8 cellular contexts compared by ENCODE assay signal in the genomic region with DNA sequence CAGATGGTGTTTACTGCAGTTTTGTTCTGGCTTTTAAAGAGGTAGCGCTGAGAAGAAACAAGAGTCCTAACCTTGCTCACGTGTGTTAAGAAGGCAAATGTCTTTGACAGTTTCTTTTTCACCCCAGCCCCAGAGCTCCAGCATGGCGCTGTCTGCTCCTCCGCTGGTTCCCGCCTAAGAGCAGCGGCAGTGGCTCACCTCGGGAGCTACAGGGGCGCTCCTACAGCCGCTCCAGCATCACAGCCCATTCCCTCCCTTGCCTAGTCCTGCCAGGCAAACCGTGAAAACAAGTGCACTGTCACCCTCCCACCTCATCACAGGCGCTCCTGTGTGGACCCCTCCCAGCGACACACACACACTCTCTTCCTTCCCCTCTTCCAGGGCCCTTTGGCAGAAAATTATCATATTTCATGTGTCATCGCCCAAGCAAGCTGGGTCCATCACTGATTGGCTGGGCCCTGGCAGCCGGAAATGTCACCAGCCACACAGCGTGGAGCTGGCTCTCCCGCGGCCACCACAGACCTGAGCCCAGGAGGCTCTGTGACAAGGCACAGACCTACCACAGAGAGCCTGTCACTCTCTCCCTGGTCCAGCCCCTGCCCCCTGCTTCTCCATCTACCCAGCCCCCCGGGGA. TPM values are rescaled to one million over a fixed set of nuclear protein-coding genes. Genes with fewer than 3 reads are reported as not detected.
DNase-seq lines count a peak whose midpoint lies in the region; ATAC-seq, FAIRE-seq and TF ChIP-seq lines count a peak whose summit lies in the region.

No MANE protein-coding gene starts in this region.

- peaks cover 53% of the 10 kb centered on the region for H3K4me1 Mint-ChIP-seq in activated T-helper 2 cell treated with anti-CD3 and anti-CD28 coated beads, Interferon-gamma antibody, Interleukin-2, Interleukin-4, amounts not matched to agents 10 μg/mL and 5 μg/mL and 100 μg/mL, durations not matched to agents 14 hours and 24 hours and 36 hours (ENCODE audit: low read depth)

- DNase-seq in GM13977 (ENCODE audit: low spot score), result peak; percentile 63
- peak; percentile 83 for DNase-seq in OCI-M1 (lab: John Stamatoyannopoulos, UW)
- peak; percentile 85 for DNase-seq in activated T-helper 2 cell treated with anti-CD3 and anti-CD28 coated beads, Interferon-gamma antibody, Interleukin-2, Interleukin-4, amounts not matched to agents 10 μg/mL and 5 μg/mL and 100 μg/mL, durations not matched to agents 14 hours and 24 hours and 36 hours (ENCODE audit: low spot score)
- DNase-seq in stimulated activated CD4-positive, alpha-beta T cell treated with anti-CD3 and anti-CD28 coated beads, Interleukin-12 subunit alpha, Interleukin-12 subunit beta, amount 100 ng/mL, for 48 hours (ENCODE audit: low read depth in 2 of 3, low spot score in 1 of 3), result peak; percentile 67 to 79 (median 78)
- no peak for DNase-seq in D721Med (ENCODE audit: insufficient read length, low spot score)
- DNase-seq in DMS 273 treated with DMSO at 0.1 percent for 48 hours (lab: John Stamatoyannopoulos, UW), result no peak

- peak overlapping the region; percentile 87 for H3K4me3 Mint-ChIP-seq in activated T-helper 2 cell treated with anti-CD3 and anti-CD28 coated beads, Interferon-gamma antibody, Interleukin-2, Interleukin-4, amounts not matched to agents 10 μg/mL and 5 μg/mL and 100 μg/mL, durations not matched to agents 14 hours and 24 hours and 36 hours (ENCODE audit: low read depth)

- no peak for TF ChIP-seq CTCF in GM13977 (IDR thresholded peaks at IDR 0.05; ENCODE audit: extremely low read depth, insufficient read depth, missing control alignments)
- no peak for TF ChIP-seq CTCF in D721Med (IDR thresholded peaks at IDR 0.05; ENCODE audit: insufficient read depth, missing control alignments)

- H3K27ac Mint-ChIP-seq in activated T-helper 2 cell treated with anti-CD3 and anti-CD28 coated beads, Interferon-gamma antibody, Interleukin-2, Interleukin-4, amounts not matched to agents 10 μg/mL and 5 μg/mL and 100 μg/mL, durations not matched to agents 14 hours and 24 hours and 36 hours, result peak overlapping the region; percentile 83

- H3K9me3 Mint-ChIP-seq in activated T-helper 2 cell treated with anti-CD3 and anti-CD28 coated beads, Interferon-gamma antibody, Interleukin-2, Interleukin-4, amounts not matched to agents 10 μg/mL and 5 μg/mL and 100 μg/mL, durations not matched to agents 14 hours and 24 hours and 36 hours, result peaks cover 4% of the 10 kb centered on the region

- peaks cover 2% of the 10 kb centered on the region for H3K36me3 Mint-ChIP-seq in activated T-helper 2 cell treated with anti-CD3 and anti-CD28 coated beads, Interferon-gamma antibody, Interleukin-2, Interleukin-4, amounts not matched to agents 10 μg/mL and 5 μg/mL and 100 μg/mL, durations not matched to agents 14 hours and 24 hours and 36 hours (ENCODE audit: low read depth)

- peak; percentile 67 for ATAC-seq in HG03045 (IDR thresholded peaks at IDR 0.05; ENCODE audit: unreplicated experiment)

- in situ Hi-C loops in GM13977 (cut with MboI; ENCODE audit: low pct_unique_long_range_greater_than_20kb, low sequenced_read_pairs, unreplicated experiment), result no loop called here

- no peak for FAIRE-seq in D721Med (lab: Jason Lieb, UNC)

- H3K27me3 Mint-ChIP-seq in activated T-helper 2 cell treated with anti-CD3 and anti-CD28 coated beads, Interferon-gamma antibody, Interleukin-2, Interleukin-4, amounts not matched to agents 10 μg/mL and 5 μg/mL and 100 μg/mL, durations not matched to agents 14 hours and 24 hours and 36 hours (ENCODE audit: low read depth), result peaks cover 15% of the 10 kb centered on the region

- H3K4me3 ChIP-seq in iPS-11a (ENCODE audit: low read depth, low read length), result peak overlapping the region; percentile 28

- intact Hi-C loops in activated T-helper 2 cell treated with anti-CD3 and anti-CD28 coated beads, Interferon-gamma antibody, Interleukin-2, Interleukin-4, amounts not matched to agents 10 μg/mL and 5 μg/mL and 100 μg/mL, durations not matched to agents 14 hours and 24 hours and 36 hours (cut with micrococcal nuclease), result loop anchor here (2.0 to 10.0 kb wide), 4 partner anchors 29 to 115 kb away; no protein-coding TSS in a partner anchor

RNA-seq across cellular contexts. Expression of a gene that starts 1.2 kb away (rescaled TPM):
- 33.7 and 34.2 TPM in 2 replicates for total RNA-seq in activated T-helper 2 cell treated with anti-CD3 and anti-CD28 coated beads, Interferon-gamma antibody, Interleukin-2, Interleukin-4, amounts not matched to agents 10 μg/mL and 5 μg/mL and 100 μg/mL, durations not matched to agents 14 hours and 24 hours and 36 hours

Comparison
In these comparisons a context has a peak if more than half of its experiments do, and no peak if none do; other contexts are left out.
1. DNase-seq: peak in GM13977 (single experiment), OCI-M1 (single experiment), activated T-helper 2 cell treated with anti-CD3 and anti-CD28 coated beads, Interferon-gamma antibody, Interleukin-2, Interleukin-4, amounts not matched to agents 10 μg/mL and 5 μg/mL and 100 μg/mL, durations not matched to agents 14 hours and 24 hours and 36 hours (single experiment) and stimulated activated CD4-positive, alpha-beta T cell treated with anti-CD3 and anti-CD28 coated beads, Interleukin-12 subunit alpha, Interleukin-12 subunit beta, amount 100 ng/mL, for 48 hours (3 of 3); none in D721Med (single experiment) and DMS 273 treated with DMSO at 0.1 percent for 48 hours (single experiment).